Comparison of ENCODE assay signal across 12 cellular contexts in the genomic region with DNA sequence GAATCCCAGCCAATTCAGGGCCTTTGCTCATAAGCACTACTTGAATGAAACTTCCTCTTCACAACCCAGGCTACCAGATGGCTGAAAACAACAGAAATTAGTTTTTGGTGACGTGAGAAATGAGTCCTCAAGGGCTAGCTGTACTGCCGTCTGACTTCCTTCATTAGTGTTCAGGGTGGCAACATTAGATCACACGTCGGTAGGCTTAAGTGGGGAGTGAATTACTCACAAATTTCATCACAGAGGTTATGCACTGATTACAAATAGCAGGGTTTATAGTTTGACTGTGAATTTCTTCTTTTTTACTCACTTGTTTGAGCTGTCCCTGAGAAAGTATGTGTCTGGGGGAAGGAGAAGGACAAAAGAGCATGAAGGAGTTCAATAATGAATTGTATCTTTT.
DNase-seq lines count a peak whose midpoint lies in the region; ATAC-seq and TF ChIP-seq lines count a peak whose summit lies in the region.
"Had no signal": no experiment of that assay in that cellular context is flagged by ENCODE, and none has a peak within 500 bp of the region (broad histone marks: within the 10 kb centered on the region; RNA-seq: fewer than 3 reads in every experiment).

No MANE protein-coding gene starts in this region.

- no peak overlapping the region for H3K27ac Mint-ChIP-seq in mesothelial cell of epicardium
- H3K27ac Mint-ChIP-seq in HFFc6: no peak overlapping the region; the same call in 1 of the 2 replicates

- H3K4me1 Mint-ChIP-seq in mesothelial cell of epicardium: no peaks in the 10 kb centered on the region
- peaks cover 21% of the 10 kb centered on the region for H3K4me1 Mint-ChIP-seq in HFFc6 (ENCODE audit: low read depth)

- H3K36me3 Mint-ChIP-seq in mesothelial cell of epicardium (no peaks in the 10 kb centered on the region), HFFc6 (ENCODE audit: low read depth) (no peaks in the 10 kb centered on the region)

- DNase-seq in fibroblast of mammary gland (ENCODE audit: low read depth): peak; percentile 59
- no peak for DNase-seq in mesothelial cell of epicardium (ENCODE audit: low spot score in 2 of 2, unreplicated experiment in 2 of 2)
- DNase-seq in HFFc6: no peak
- DNase-seq in NCI-H1694 treated with DMSO at 0.1 percent for 48 hours (lab: John Stamatoyannopoulos, UW): no peak
- no peak for DNase-seq in SHP77 (lab: John Stamatoyannopoulos, UW)
- DNase-seq: activated CD4-positive, alpha-beta T cell treated with anti-CD3 and anti-CD28 coated beads, Interleukin-2, amount 50 U/mL, for 1 hour; brain microvascular endothelial cell; heart right ventricle; pancreas had no signal

- TF ChIP-seq CTCF in fibroblast of mammary gland (conservative IDR thresholded peaks at IDR 0.05; ENCODE audit: control insufficient read depth, insufficient read depth, low read depth, low read length): no peak
- no peak for TF ChIP-seq CTCF in mesothelial cell of epicardium (IDR thresholded peaks at IDR 0.05; ENCODE audit: unreplicated experiment)
- no peak for TF ChIP-seq CTCF in HFFc6 (IDR thresholded peaks at IDR 0.05)

- H3K9me3 Mint-ChIP-seq in mesothelial cell of epicardium (no peaks in the 10 kb centered on the region), HFFc6 (no peaks in the 10 kb centered on the region)

- H3K4me3 ChIP-seq in fibroblast of mammary gland (ENCODE audit: control insufficient read depth, low read depth, low read length): no peak overlapping the region
- H3K4me3 ChIP-seq: heart right ventricle, pancreas had no signal

- no peaks in the 10 kb centered on the region for H3K27me3 Mint-ChIP-seq in mesothelial cell of epicardium (ENCODE audit: low read depth)
- no peaks in the 10 kb centered on the region for H3K27me3 Mint-ChIP-seq in HFFc6 (ENCODE audit: insufficient read depth)

- H3K4me3 Mint-ChIP-seq in mesothelial cell of epicardium (no peak overlapping the region), HFFc6 (no peak overlapping the region)

- ATAC-seq in GM18499 (IDR thresholded peaks at IDR 0.05; ENCODE audit: insufficient read depth, unreplicated experiment) (peak; percentile 92), GM21529 (IDR thresholded peaks at IDR 0.05; ENCODE audit: unreplicated experiment) (peak; percentile 94), HG03520 (IDR thresholded peaks at IDR 0.05; ENCODE audit: unreplicated experiment) (peak; percentile 98)
- ATAC-seq: heart right ventricle had no signal
